8 cellular contexts compared by ENCODE assay signal in genomic region chr19:33430674-33431277, GRCh38. TPM values are rescaled to one million over a fixed set of nuclear protein-coding genes. Genes with fewer than 3 reads are reported as not detected.
A peak's percentile ranks its signal among the peaks of the same experiment; 100 is the strongest.
DNase-seq lines count a peak whose midpoint lies in the region; ATAC-seq and TF ChIP-seq lines count a peak whose summit lies in the region.

No MANE protein-coding gene starts in this region.

- H3K36me3 Mint-ChIP-seq in activated naive CD4-positive, alpha-beta T cell treated with anti-CD3 and anti-CD28 coated beads, Interleukin-2, amount 50 U/mL, for 24 hours: no peaks in the 10 kb centered on the region
- no peaks in the 10 kb centered on the region for H3K36me3 Mint-ChIP-seq in glutamatergic neuron (ENCODE audit: unreplicated experiment)

- peak overlapping the region; percentile 31 for H3K27ac Mint-ChIP-seq in activated naive CD4-positive, alpha-beta T cell treated with anti-CD3 and anti-CD28 coated beads, Interleukin-2, amount 50 U/mL, for 24 hours
- peak overlapping the region; percentile 73 for H3K27ac Mint-ChIP-seq in glutamatergic neuron (ENCODE audit: unreplicated experiment)

- H3K9me3 Mint-ChIP-seq in activated naive CD4-positive, alpha-beta T cell treated with anti-CD3 and anti-CD28 coated beads, Interleukin-2, amount 50 U/mL, for 24 hours: no peaks in the 10 kb centered on the region
- H3K9me3 Mint-ChIP-seq in glutamatergic neuron (ENCODE audit: unreplicated experiment): peaks cover 5% of the 10 kb centered on the region

- ATAC-seq in psoas muscle (peak; percentile 78 to 91 (median 83)), HG03460 (IDR thresholded peaks at IDR 0.05; ENCODE audit: unreplicated experiment) (no peak), HG03565 (IDR thresholded peaks at IDR 0.05; ENCODE audit: unreplicated experiment) (no peak)

- TF ChIP-seq CTCF in GM12872 (IDR thresholded peaks at IDR 0.05; ENCODE audit: insufficient read depth, low read depth, low read length): peak; percentile 94
- peak; percentile 86 for TF ChIP-seq CTCF in glutamatergic neuron (IDR thresholded peaks at IDR 0.05; ENCODE audit: partially characterized antibody, unreplicated experiment)
- TF ChIP-seq CTCF in psoas muscle (IDR thresholded peaks at IDR 0.05): peak; percentile 76

- H3K4me3 ChIP-seq in psoas muscle: no peak overlapping the region

- 26 to 30% (median 29%) methylated on average over 13 of the region's 13 CpGs for WGBS in psoas muscle, 3 donors

- peaks cover 9% of the 10 kb centered on the region for H3K4me1 Mint-ChIP-seq in activated naive CD4-positive, alpha-beta T cell treated with anti-CD3 and anti-CD28 coated beads, Interleukin-2, amount 50 U/mL, for 24 hours
- H3K4me1 Mint-ChIP-seq in glutamatergic neuron (ENCODE audit: low read depth, unreplicated experiment): peaks cover 58% of the 10 kb centered on the region

- DNase-seq in MV-4-11 (lab: John Stamatoyannopoulos, UW): peak; percentile 49
- peak; percentile 74 for DNase-seq in SK-N-DZ (ENCODE audit: low spot score)
- peak; percentile 92 for DNase-seq in glutamatergic neuron
- DNase-seq in psoas muscle: peak; percentile 65 to 84

- no peak overlapping the region for H3K4me3 Mint-ChIP-seq in activated naive CD4-positive, alpha-beta T cell treated with anti-CD3 and anti-CD28 coated beads, Interleukin-2, amount 50 U/mL, for 24 hours
- peak overlapping the region; percentile 64 for H3K4me3 Mint-ChIP-seq in glutamatergic neuron (ENCODE audit: unreplicated experiment)

- no peaks in the 10 kb centered on the region for H3K9me3 ChIP-seq in psoas muscle

- peaks cover 0 to 2% of the 10 kb centered on the region in 2 donors for H3K36me3 ChIP-seq in psoas muscle (ENCODE audit: insufficient read depth in 1 of 2, low read depth in 1 of 2)

- H3K27me3 ChIP-seq in psoas muscle (ENCODE audit: insufficient read depth in 3 of 3, low read length in 2 of 3): peaks cover 0 to 2% (median 0%) of the 10 kb centered on the region in 3 donors

- no peak overlapping the region for H3K27ac ChIP-seq in psoas muscle

- no peaks in the 10 kb centered on the region for H3K27me3 Mint-ChIP-seq in activated naive CD4-positive, alpha-beta T cell treated with anti-CD3 and anti-CD28 coated beads, Interleukin-2, amount 50 U/mL, for 24 hours
- peaks cover 10% of the 10 kb centered on the region for H3K27me3 Mint-ChIP-seq in glutamatergic neuron (ENCODE audit: unreplicated experiment)

- H3K4me1 ChIP-seq in psoas muscle: no peaks in the 10 kb centered on the region

- intact Hi-C loops in psoas muscle (cut with DNase I): loop anchor here (1.0 to 5.0 kb wide), 2 partner anchors 339 to 342 kb away; no protein-coding TSS in a partner anchor

RNA-seq across cellular contexts. Expression of gene CEBPG, which starts 57.3 kb away (rescaled TPM):
- 32.5 and 40.2 TPM in 2 replicates for polyA plus RNA-seq in SK-N-DZ (2014; cell fraction: cytosol; rRNA removed)
- 19.9 and 22.5 TPM in 2 replicates for polyA plus RNA-seq in SK-N-DZ (2014; cell fraction: nucleus; rRNA removed)
- total RNA-seq in glutamatergic neuron (ENCODE audit: unreplicated experiment): 75.1 TPM
- total RNA-seq in psoas muscle: 10 to 100 TPM; 29.9 to 54.5 (median 49.5) TPM
- polyA plus RNA-seq in psoas muscle: 10 to 100 TPM; 47.0 to 95.7 (median 60.3) TPM

Comparison
In these comparisons a context has a peak if more than half of its experiments do, and no peak if none do; other contexts are left out.
1. ATAC-seq: peak in psoas muscle (4 of 4); none in HG03460 (single experiment) and HG03565 (single experiment).
2. Peak in every context shown above with its lines, with median percentiles within 50 percentile points of each other: CTCF ChIP-seq and DNase-seq.